In the genomic region with DNA sequence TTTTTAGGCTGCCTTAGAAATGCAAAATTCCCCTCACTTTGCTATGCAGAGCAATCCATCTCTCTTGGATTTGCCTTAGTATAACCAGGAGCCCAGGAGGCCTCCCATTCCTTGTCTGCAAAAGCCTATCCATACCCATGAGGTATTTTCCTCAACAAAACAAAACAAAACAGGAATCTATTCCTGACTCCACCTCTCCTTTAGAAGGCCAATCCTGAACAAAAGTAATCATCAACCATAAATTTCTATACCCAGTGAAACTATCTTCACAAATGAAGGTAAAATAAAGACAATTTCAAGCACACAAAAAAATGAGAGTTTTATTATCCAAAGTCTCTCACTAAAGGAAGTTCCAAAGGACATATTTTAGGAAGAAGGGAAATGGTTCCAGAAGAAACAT, we compare ENCODE assay signal across 1 cellular context.
TF ChIP-seq lines count a peak whose summit lies in the region.

No MANE protein-coding gene starts in this region.

TF ChIP-seq in GM23338, 12 proteins besides CTCF, POLR2A, EP300 and RAD21 (continued from another document):
- TF ChIP-seq, protein P1, sequence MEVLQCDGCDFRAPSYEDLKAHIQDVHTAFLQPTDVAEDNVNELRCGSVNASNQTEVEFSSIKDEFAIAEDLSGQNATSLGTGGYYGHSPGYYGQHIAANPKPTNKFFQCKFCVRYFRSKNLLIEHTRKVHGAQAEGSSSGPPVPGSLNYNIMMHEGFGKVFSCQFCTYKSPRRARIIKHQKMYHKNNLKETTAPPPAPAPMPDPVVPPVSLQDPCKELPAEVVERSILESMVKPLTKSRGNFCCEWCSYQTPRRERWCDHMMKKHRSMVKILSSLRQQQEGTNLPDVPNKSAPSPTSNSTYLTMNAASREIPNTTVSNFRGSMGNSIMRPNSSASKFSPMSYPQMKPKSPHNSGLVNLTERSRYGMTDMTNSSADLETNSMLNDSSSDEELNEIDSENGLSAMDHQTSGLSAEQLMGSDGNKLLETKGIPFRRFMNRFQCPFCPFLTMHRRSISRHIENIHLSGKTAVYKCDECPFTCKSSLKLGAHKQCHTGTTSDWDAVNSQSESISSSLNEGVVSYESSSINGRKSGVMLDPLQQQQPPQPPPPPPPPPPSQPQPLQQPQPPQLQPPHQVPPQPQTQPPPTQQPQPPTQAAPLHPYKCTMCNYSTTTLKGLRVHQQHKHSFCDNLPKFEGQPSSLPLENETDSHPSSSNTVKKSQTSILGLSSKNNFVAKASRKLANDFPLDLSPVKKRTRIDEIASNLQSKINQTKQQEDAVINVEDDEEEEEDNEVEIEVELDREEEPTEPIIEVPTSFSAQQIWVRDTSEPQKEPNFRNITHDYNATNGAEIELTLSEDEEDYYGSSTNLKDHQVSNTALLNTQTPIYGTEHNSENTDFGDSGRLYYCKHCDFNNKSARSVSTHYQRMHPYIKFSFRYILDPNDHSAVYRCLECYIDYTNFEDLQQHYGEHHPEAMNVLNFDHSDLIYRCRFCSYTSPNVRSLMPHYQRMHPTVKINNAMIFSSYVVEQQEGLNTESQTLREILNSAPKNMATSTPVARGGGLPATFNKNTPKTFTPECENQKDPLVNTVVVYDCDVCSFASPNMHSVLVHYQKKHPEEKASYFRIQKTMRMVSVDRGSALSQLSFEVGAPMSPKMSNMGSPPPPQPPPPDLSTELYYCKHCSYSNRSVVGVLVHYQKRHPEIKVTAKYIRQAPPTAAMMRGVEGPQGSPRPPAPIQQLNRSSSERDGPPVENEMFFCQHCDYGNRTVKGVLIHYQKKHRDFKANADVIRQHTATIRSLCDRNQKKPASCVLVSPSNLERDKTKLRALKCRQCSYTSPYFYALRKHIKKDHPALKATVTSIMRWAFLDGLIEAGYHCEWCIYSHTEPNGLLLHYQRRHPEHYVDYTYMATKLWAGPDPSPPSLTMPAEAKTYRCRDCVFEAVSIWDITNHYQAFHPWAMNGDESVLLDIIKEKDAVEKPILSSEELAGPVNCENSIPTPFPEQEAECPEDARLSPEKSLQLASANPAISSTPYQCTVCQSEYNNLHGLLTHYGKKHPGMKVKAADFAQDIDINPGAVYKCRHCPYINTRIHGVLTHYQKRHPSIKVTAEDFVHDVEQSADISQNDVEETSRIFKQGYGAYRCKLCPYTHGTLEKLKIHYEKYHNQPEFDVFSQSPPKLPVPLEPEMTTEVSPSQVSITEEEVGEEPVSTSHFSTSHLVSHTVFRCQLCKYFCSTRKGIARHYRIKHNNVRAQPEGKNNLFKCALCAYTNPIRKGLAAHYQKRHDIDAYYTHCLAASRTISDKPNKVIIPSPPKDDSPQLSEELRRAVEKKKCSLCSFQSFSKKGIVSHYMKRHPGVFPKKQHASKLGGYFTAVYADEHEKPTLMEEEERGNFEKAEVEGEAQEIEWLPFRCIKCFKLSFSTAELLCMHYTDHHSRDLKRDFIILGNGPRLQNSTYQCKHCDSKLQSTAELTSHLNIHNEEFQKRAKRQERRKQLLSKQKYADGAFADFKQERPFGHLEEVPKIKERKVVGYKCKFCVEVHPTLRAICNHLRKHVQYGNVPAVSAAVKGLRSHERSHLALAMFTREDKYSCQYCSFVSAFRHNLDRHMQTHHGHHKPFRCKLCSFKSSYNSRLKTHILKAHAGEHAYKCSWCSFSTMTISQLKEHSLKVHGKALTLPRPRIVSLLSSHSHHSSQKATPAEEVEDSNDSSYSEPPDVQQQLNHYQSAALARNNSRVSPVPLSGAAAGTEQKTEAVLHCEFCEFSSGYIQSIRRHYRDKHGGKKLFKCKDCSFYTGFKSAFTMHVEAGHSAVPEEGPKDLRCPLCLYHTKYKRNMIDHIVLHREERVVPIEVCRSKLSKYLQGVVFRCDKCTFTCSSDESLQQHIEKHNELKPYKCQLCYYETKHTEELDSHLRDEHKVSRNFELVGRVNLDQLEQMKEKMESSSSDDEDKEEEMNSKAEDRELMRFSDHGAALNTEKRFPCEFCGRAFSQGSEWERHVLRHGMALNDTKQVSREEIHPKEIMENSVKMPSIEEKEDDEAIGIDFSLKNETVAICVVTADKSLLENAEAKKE (CRISPR knock-in tag; IDR thresholded peaks at IDR 0.05), result no peak
- TF ChIP-seq NANOG (IDR thresholded peaks at IDR 0.05; ENCODE audit: borderline replicate concordance) (no peak), POLR2AphosphoS5 (IDR thresholded peaks at IDR 0.05; ENCODE audit: low read depth) (no peak), CREB1 (CRISPR knock-in tag; IDR thresholded peaks at IDR 0.05; ENCODE audit: low read depth) (no peak), EZH2phosphoT487 (IDR thresholded peaks at IDR 0.05; ENCODE audit: unreplicated experiment) (no peak), JUNB (IDR thresholded peaks at IDR 0.05; ENCODE audit: unreplicated experiment) (no peak), EZH2 (IDR thresholded peaks at IDR 0.05; ENCODE audit: low read depth, unreplicated experiment) (no peak)
